ENCODE assay signal across 1 cellular context in genomic region chr4:79201976-79202375, GRCh38.
TF ChIP-seq lines count a peak whose summit lies in the region.

No MANE protein-coding gene starts in this region.

TF ChIP-seq in IMR-90, 13 proteins besides CTCF, POLR2A, EP300 and RAD21 (continued from another document):
- TF ChIP-seq MAFK (IDR thresholded peaks at IDR 0.05; ENCODE audit: low read depth, low read length) (no peak), FOS (IDR thresholded peaks at IDR 0.05; ENCODE audit: low read depth, low read length) (no peak), RCOR1 (IDR thresholded peaks at IDR 0.05; ENCODE audit: insufficient replicate concordance, low read length) (no peak)
